11 cellular contexts compared by ENCODE assay signal in the genomic region with DNA sequence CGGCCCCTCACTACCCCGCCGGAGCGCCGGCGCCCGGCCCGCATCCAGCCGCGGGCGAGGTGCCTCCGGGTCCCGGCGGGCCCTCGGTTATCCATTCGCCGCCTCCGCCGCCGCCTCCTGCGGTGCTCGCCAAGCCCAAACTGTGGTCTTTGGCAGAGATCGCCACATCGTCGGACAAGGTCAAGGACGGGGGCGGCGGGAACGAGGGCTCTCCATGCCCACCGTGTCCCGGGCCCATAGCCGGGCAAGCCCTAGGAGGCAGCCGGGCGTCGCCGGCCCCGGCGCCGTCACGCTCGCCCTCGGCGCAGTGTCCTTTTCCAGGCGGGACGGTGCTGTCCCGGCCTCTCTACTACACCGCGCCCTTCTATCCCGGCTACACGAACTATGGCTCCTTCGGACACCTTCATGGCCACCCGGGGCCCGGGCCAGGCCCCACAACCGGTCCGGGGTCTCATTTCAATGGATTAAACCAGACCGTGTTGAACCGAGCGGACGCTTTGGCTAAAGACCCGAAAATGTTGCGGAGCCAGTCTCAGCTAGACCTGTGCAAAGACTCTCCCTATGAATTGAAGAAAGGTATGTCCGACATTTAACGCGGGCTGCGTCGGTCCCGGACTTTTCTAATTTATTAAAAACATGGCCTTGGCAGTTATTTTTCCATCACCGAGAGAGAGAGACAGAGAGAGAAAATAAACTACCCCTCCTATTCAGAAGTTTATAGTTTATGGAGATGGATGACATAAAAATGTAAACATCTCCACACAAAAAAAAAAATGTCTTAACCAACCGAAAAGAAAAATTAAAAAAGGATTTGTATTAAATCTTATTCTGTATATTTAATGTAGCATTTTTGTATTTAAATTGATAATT. TPM values are rescaled to one million over a fixed set of nuclear protein-coding genes. Genes with fewer than 3 reads are reported as not detected.
DNase-seq lines count a peak whose midpoint lies in the region; ATAC-seq, FAIRE-seq and TF ChIP-seq lines count a peak whose summit lies in the region.
"Had no signal": no experiment of that assay in that cellular context is flagged by ENCODE, and none has a peak within 500 bp of the region (broad histone marks: within the 10 kb centered on the region; RNA-seq: fewer than 3 reads in every experiment).

No MANE protein-coding gene starts in this region.

- peaks cover 18% of the 10 kb centered on the region for H3K36me3 Mint-ChIP-seq in osteocyte (ENCODE audit: unreplicated experiment)

- no peak overlapping the region for H2AFZ ChIP-seq in Loucy (ENCODE audit: low read length)

- H3K4me1 ChIP-seq in Loucy (ENCODE audit: insufficient read depth, low read length, poor library complexity, severe bottlenecking) (peaks cover 6% of the 10 kb centered on the region), foreskin keratinocyte (peaks cover 12% of the 10 kb centered on the region)

- H3K9me3 ChIP-seq in Loucy (ENCODE audit: insufficient read depth, low read depth, low read length) = no peaks in the 10 kb centered on the region

- H3K9me3 Mint-ChIP-seq in osteocyte (ENCODE audit: unreplicated experiment) = no peaks in the 10 kb centered on the region

- peaks cover 45% of the 10 kb centered on the region for H3K4me1 Mint-ChIP-seq in osteocyte (ENCODE audit: unreplicated experiment)

- no peak for TF ChIP-seq POLR2A in H54 (IDR thresholded peaks at IDR 0.05; ENCODE audit: low read depth, low read length)

- H3K9ac ChIP-seq in Loucy (ENCODE audit: low read depth, low read length, poor library complexity, severe bottlenecking) = peak overlapping the region; percentile 81

- H3K9me2 ChIP-seq in Loucy (replicated peaks; ENCODE audit: low read depth, low read length) = no peaks in the 10 kb centered on the region

- H3K36me3 ChIP-seq in Loucy (ENCODE audit: insufficient read depth, low read length) = peaks cover 24% of the 10 kb centered on the region; the same call in 1 of the 2 replicates

- peak; percentile 46 for DNase-seq in ELF-1 (ENCODE audit: low read depth, low spot score)
- peak; percentile 39 to 60 for DNase-seq in foreskin keratinocyte
- peak; percentile 81 for DNase-seq in osteocyte (ENCODE audit: extremely low spot score, unreplicated experiment)
- DNase-seq in H54 (ENCODE audit: insufficient read length, low spot score) = no peak
- no peak for DNase-seq in NK-92 treated with Interleukin-12 subunit alpha and Interleukin-12 subunit beta, amount 100 ng/mL, for 24 hours (lab: John Stamatoyannopoulos, UW)
- DNase-seq: activated gamma-delta T cell treated with Interleukin-2 at 50 U/mL for 16 hours; naive thymus-derived CD8-positive, alpha-beta T cell; NCI-H345 had no signal

- H3K27me3 Mint-ChIP-seq in osteocyte (ENCODE audit: unreplicated experiment) = peaks cover 57% of the 10 kb centered on the region

- peak overlapping the region; percentile 82 for H3K4me2 ChIP-seq in Loucy (ENCODE audit: low read depth, low read length, poor library complexity, severe bottlenecking)

- TF ChIP-seq CTCF in Loucy (conservative IDR thresholded peaks at IDR 0.05; ENCODE audit: low read length) (no peak), foreskin keratinocyte (conservative IDR thresholded peaks at IDR 0.05) (no peak), osteocyte (IDR thresholded peaks at IDR 0.05) (no peak)

- H3K4me3 Mint-ChIP-seq in osteocyte (ENCODE audit: unreplicated experiment) = peak overlapping the region; percentile 32

- H3K4me3 ChIP-seq in Loucy (ENCODE audit: low read length, poor library complexity, severe bottlenecking) = peak overlapping the region; percentile 81
- H3K4me3 ChIP-seq: K562 had no signal

- no peaks in the 10 kb centered on the region for H3F3A ChIP-seq in Loucy (ENCODE audit: low read depth)

- H3K27me3 ChIP-seq in Loucy (ENCODE audit: insufficient read depth, low read length, poor library complexity, severe bottlenecking) (no peaks in the 10 kb centered on the region), foreskin keratinocyte (no peaks in the 10 kb centered on the region)

- no peak for FAIRE-seq in H54 (lab: Jason Lieb, UNC)
- FAIRE-seq: K562 had no signal

- H3K27ac ChIP-seq in foreskin keratinocyte = peak overlapping the region; percentile 62

- ATAC-seq in foreskin keratinocyte (no peak), HG03378 (IDR thresholded peaks at IDR 0.05; ENCODE audit: unreplicated experiment) (no peak)
- ATAC-seq: K562; naive thymus-derived CD8-positive, alpha-beta T cell had no signal

- H4K20me1 ChIP-seq in Loucy (ENCODE audit: insufficient read depth, low read length, poor library complexity, severe bottlenecking) = peaks cover 53% of the 10 kb centered on the region

- peaks cover 88% of the 10 kb centered on the region for H3K79me2 ChIP-seq in Loucy (ENCODE audit: insufficient read depth, low read length)

- H3K27ac Mint-ChIP-seq in osteocyte (ENCODE audit: unreplicated experiment) = no peak overlapping the region

RNA-seq across cellular contexts. Expression of gene IRX5, which starts 2.9 kb away (rescaled TPM):
- total RNA-seq in foreskin keratinocyte (4.5 and 4.8 TPM in 2 replicates), osteocyte (3.6 and 4.3 TPM in 2 replicates)
- polyA plus RNA-seq in foreskin keratinocyte = 3.0 and 3.6 TPM in 2 replicates
- total RNA-seq: naive thymus-derived CD8-positive, alpha-beta T cell had no signal
- polyA plus RNA-seq: naive thymus-derived CD8-positive, alpha-beta T cell had no signal

Comparison
In these comparisons a context has a peak if more than half of its experiments do, and no peak if none do; other contexts are left out.
1. DNase-seq: peak in ELF-1 (single experiment), foreskin keratinocyte (2 of 2) and osteocyte (single experiment); none in H54 (single experiment) and NK-92 treated with Interleukin-12 subunit alpha and Interleukin-12 subunit beta, amount 100 ng/mL, for 24 hours (single experiment).